In the genomic region with DNA sequence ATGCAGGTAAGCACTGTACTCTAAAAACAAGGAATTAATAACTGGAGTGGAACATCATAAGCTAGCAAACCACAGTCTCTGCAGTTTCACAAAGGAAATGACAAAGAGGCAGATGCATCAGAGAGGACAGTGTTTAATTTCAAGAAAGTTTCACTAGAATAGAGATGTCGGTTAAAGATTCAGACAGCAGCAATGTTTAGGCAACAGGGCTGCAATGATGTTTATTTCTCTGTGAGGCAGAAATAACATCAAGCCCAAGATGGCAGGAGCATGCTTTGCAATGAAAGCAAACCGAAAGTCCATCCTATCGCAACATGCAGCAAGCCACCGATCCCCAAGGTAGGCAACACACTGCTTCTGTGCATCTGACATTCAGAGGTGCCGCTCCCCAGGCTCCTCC, we compare ENCODE assay signal across 11 cellular contexts.
A peak's percentile ranks its signal among the peaks of the same experiment; 100 is the strongest.
DNase-seq lines count a peak whose midpoint lies in the region; ATAC-seq and TF ChIP-seq lines count a peak whose summit lies in the region.
"Had no signal": no experiment of that assay in that cellular context is flagged by ENCODE, and none has a peak within 500 bp of the region (broad histone marks: within the 10 kb centered on the region; RNA-seq: fewer than 3 reads in every experiment).

No MANE protein-coding gene starts in this region.

- no peak for DNase-seq in dorsolateral prefrontal cortex
- no peak for DNase-seq in coronary artery (ENCODE audit: low spot score)
- DNase-seq: Calu3, erythroblast, Kasumi-1 had no signal

- H3K27ac ChIP-seq in dorsolateral prefrontal cortex (peak overlapping the region; percentile 42 to 100 (median 96)), coronary artery (no peak overlapping the region)

- TF ChIP-seq CTCF in dorsolateral prefrontal cortex (IDR thresholded peaks at IDR 0.05 in 54 of 56, conservative IDR thresholded peaks at IDR 0.05 in 2 of 56; ENCODE audit: low read depth in 1 of 56, partially characterized antibody in 56 of 56) (no peak), coronary artery (IDR thresholded peaks at IDR 0.05) (no peak)

- no peaks in the 10 kb centered on the region for H3K27me3 ChIP-seq in dorsolateral prefrontal cortex

- peak; percentile 97 for ATAC-seq in GM18511 (IDR thresholded peaks at IDR 0.05; ENCODE audit: unreplicated experiment)
- peak; percentile 75 for ATAC-seq in GM21381 (IDR thresholded peaks at IDR 0.05; ENCODE audit: unreplicated experiment)
- ATAC-seq in HG03159 (IDR thresholded peaks at IDR 0.05; ENCODE audit: unreplicated experiment), result peak; percentile 89
- ATAC-seq in GM21529 (IDR thresholded peaks at IDR 0.05; ENCODE audit: unreplicated experiment), result no peak
- no peak for ATAC-seq in HG02970 (IDR thresholded peaks at IDR 0.05; ENCODE audit: low FRiP score, unreplicated experiment)
- ATAC-seq: Panc1 had no signal

- H3K4me3 ChIP-seq in dorsolateral prefrontal cortex, result peak overlapping the region in 43 of 59 donors; percentile 0 to 56 (median 25)
- H3K4me3 ChIP-seq in coronary artery, result no peak overlapping the region

- intact Hi-C loops in dorsolateral prefrontal cortex (cut with DNase I), result no loop called here

Comparison
In these comparisons a context has a peak if more than half of its experiments do, and no peak if none do; other contexts are left out.
1. ATAC-seq: peak in GM18511 (single experiment), GM21381 (single experiment) and HG03159 (single experiment); none in GM21529 (single experiment) and HG02970 (single experiment).
2. H3K27ac ChIP-seq: peak in dorsolateral prefrontal cortex (59 of 59); none in coronary artery (0 of 2).